Comparison of ENCODE assay signal across 8 cellular contexts in the genomic region with DNA sequence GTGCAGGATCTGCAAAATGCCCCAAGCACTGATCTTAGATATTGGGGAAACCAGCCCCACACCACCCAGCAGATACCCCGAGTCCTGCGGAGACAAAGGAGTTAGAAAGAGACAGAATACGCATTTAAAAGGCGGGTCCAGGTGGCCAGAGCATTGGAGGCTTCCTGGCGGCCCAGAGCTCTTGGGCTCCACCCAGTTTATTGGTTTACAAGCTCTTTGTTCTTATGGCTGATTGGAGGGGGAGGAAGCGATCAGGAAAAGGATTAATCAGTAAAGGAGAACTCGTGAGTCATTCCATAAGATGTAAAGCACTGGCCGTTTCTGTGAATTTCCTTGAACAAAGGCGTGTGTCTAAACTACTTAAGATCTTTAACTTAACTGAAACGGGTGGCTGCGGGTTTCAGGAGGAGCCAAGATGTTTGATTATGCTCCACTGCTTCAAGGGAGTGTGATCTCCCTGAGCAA. TPM values are rescaled to one million over a fixed set of nuclear protein-coding genes. Genes with fewer than 3 reads are reported as not detected.
DNase-seq lines count a peak whose midpoint lies in the region; ATAC-seq, FAIRE-seq and TF ChIP-seq lines count a peak whose summit lies in the region.

No MANE protein-coding gene starts in this region.

- H3K36me3 Mint-ChIP-seq in stimulated activated naive CD8-positive, alpha-beta T cell treated with anti-CD3 and anti-CD28 coated beads, Interleukin-15, Interleukin-2, amounts not matched to agents 100 ng/mL and 50 ng/mL, for 24 hours (ENCODE audit: low read depth), result peaks cover 58% of the 10 kb centered on the region

- no peaks in the 10 kb centered on the region for H4K20me1 ChIP-seq in DOHH2 (ENCODE audit: control insufficient read depth, insufficient read depth, low read depth, low read length)

- H3K79me2 ChIP-seq in DOHH2 (ENCODE audit: control insufficient read depth, low read length), result peaks cover 39% of the 10 kb centered on the region

- no peak for TF ChIP-seq POLR2A in NB4 (IDR thresholded peaks at IDR 0.05; ENCODE audit: extremely low read depth, insufficient read length)

- H3F3A ChIP-seq in DOHH2 (ENCODE audit: control insufficient read depth, insufficient read depth), result no peaks in the 10 kb centered on the region

- H3K4me1 Mint-ChIP-seq in stimulated activated naive CD8-positive, alpha-beta T cell treated with anti-CD3 and anti-CD28 coated beads, Interleukin-15, Interleukin-2, amounts not matched to agents 100 ng/mL and 50 ng/mL, for 24 hours (ENCODE audit: low read depth), result peaks cover 27% of the 10 kb centered on the region

- H3K36me3 ChIP-seq in DOHH2 (ENCODE audit: control insufficient read depth, low read length) (peaks cover 36% of the 10 kb centered on the region), kidney (ENCODE audit: control insufficient read depth in 1 of 2, insufficient read depth in 2 of 2, low read length in 2 of 2) (peaks cover 0 to 1% of the 10 kb centered on the region in 2 donors)

- H3K4me3 ChIP-seq in DOHH2 (ENCODE audit: low read length), result peak overlapping the region; percentile 74
- H3K4me3 ChIP-seq in NB4 (ENCODE audit: low read depth, low read length), result peak overlapping the region; percentile 81
- H3K4me3 ChIP-seq in kidney (ENCODE audit: low read length in 2 of 2), result peak overlapping the region; percentile 94 to 95

- FAIRE-seq in kidney (lab: Jason Lieb, UNC), result no peak

- peak overlapping the region; percentile 90 for H3K4me3 Mint-ChIP-seq in stimulated activated naive CD8-positive, alpha-beta T cell treated with anti-CD3 and anti-CD28 coated beads, Interleukin-15, Interleukin-2, amounts not matched to agents 100 ng/mL and 50 ng/mL, for 24 hours

- peak overlapping the region; percentile 91 for H3K27ac Mint-ChIP-seq in stimulated activated naive CD8-positive, alpha-beta T cell treated with anti-CD3 and anti-CD28 coated beads, Interleukin-15, Interleukin-2, amounts not matched to agents 100 ng/mL and 50 ng/mL, for 24 hours

- H3K27ac ChIP-seq in DOHH2 (ENCODE audit: low read depth, low read length) (0 out of 2 replicates have a peak overlapping the region, but pooled peaks have one; percentile 16), kidney (ENCODE audit: low read depth in 2 of 2, low read length in 2 of 2) (peak overlapping the region in 1 of 2 donors; percentile 69)

- peaks cover 3% of the 10 kb centered on the region; the same call in 1 of the 2 replicates for H3K9me3 ChIP-seq in DOHH2 (ENCODE audit: control insufficient read depth, insufficient read depth, low read length)
- H3K9me3 ChIP-seq in kidney (ENCODE audit: control insufficient read depth in 1 of 2, low read length in 2 of 2), result no peaks in the 10 kb centered on the region

- H3K9me2 ChIP-seq in DOHH2 (replicated peaks; ENCODE audit: control insufficient read depth, low read length), result no peaks in the 10 kb centered on the region

- intact Hi-C loops in kidney (cut with DNase I), result no loop called here

- ATAC-seq in GM21526 (IDR thresholded peaks at IDR 0.05; ENCODE audit: low FRiP score, unreplicated experiment) (no peak), GM21360 (IDR thresholded peaks at IDR 0.05; ENCODE audit: unreplicated experiment) (no peak), GM21825 (IDR thresholded peaks at IDR 0.05; ENCODE audit: unreplicated experiment) (no peak)

- H3K4me1 ChIP-seq in DOHH2 (ENCODE audit: control insufficient read depth, low read length) (peaks cover 12% of the 10 kb centered on the region), kidney (ENCODE audit: control insufficient read depth in 1 of 2, insufficient read depth in 1 of 2, low read depth in 1 of 2, low read length in 2 of 2) (peaks cover 0 to 9% of the 10 kb centered on the region in 2 donors)

- no peaks in the 10 kb centered on the region for H3K27me3 Mint-ChIP-seq in stimulated activated naive CD8-positive, alpha-beta T cell treated with anti-CD3 and anti-CD28 coated beads, Interleukin-15, Interleukin-2, amounts not matched to agents 100 ng/mL and 50 ng/mL, for 24 hours

- peak overlapping the region; percentile 63 for H3K4me2 ChIP-seq in DOHH2 (ENCODE audit: low read length)

- TF ChIP-seq CTCF in DOHH2 (IDR thresholded peaks at IDR 0.05; ENCODE audit: low read depth, low read length, poor library complexity, severe bottlenecking) (no peak), NB4 (IDR thresholded peaks at IDR 0.05; ENCODE audit: low read depth, low read length) (no peak), kidney (IDR thresholded peaks at IDR 0.05; ENCODE audit: borderline replicate concordance, extremely low read depth, insufficient read depth) (no peak)

- H3K27me3 ChIP-seq in DOHH2 (ENCODE audit: control insufficient read depth, low read length), result no peaks in the 10 kb centered on the region

- peak overlapping the region; percentile 90 to 93 for H3K9ac ChIP-seq in kidney (ENCODE audit: low read length in 2 of 2)

- DNase-seq in NB4 (ENCODE audit: low read depth) (no peak), amniotic epithelial cell (ENCODE audit: low read depth) (peak; percentile 41), kidney (no peak)

- peaks cover 5% of the 10 kb centered on the region for H3K9me3 Mint-ChIP-seq in stimulated activated naive CD8-positive, alpha-beta T cell treated with anti-CD3 and anti-CD28 coated beads, Interleukin-15, Interleukin-2, amounts not matched to agents 100 ng/mL and 50 ng/mL, for 24 hours

RNA-seq across cellular contexts. Expression of gene ZNF587, which starts 0.9 kb away (rescaled TPM):
- 37.3 TPM for total RNA-seq in kidney
- polyA plus RNA-seq in kidney (ENCODE audit: insufficient read depth, low read depth, low replicate concordance), result 3.7 TPM

RNA-seq across cellular contexts. Expression of gene ZNF587B, which starts 20.5 kb away (rescaled TPM):
- total RNA-seq in kidney, result 23.6 TPM
- polyA plus RNA-seq in kidney (ENCODE audit: insufficient read depth, low read depth, low replicate concordance), result 5.1 TPM

RNA-seq across cellular contexts. Expression of gene ZNF552, which starts 35.9 kb away (rescaled TPM):
- total RNA-seq in kidney, result 13.8 TPM
- polyA plus RNA-seq in kidney (ENCODE audit: insufficient read depth, low read depth, low replicate concordance), result 10.7 TPM

RNA-seq across cellular contexts. Expression of gene ZNF814, which starts 38.3 kb away (rescaled TPM):
- 27.7 TPM for total RNA-seq in kidney
- polyA plus RNA-seq in kidney (ENCODE audit: insufficient read depth, low read depth, low replicate concordance), result 26.7 TPM
